ENCODE assay signal across 9 cellular contexts in genomic region chr7:42745357-42746022, GRCh38.
A peak's percentile ranks its signal among the peaks of the same experiment; 100 is the strongest.
DNase-seq lines count a peak whose midpoint lies in the region; ATAC-seq and TF ChIP-seq lines count a peak whose summit lies in the region.
"Had no signal": no experiment of that assay in that cellular context is flagged by ENCODE, and none has a peak within 500 bp of the region (broad histone marks: within the 10 kb centered on the region; RNA-seq: fewer than 3 reads in every experiment).

No MANE protein-coding gene starts in this region.

- no peak overlapping the region for H3K4me3 Mint-ChIP-seq in brain
- H3K4me3 Mint-ChIP-seq: CD8-positive, alpha-beta T cell had no signal

- H3K27me3 Mint-ChIP-seq in brain = no peaks in the 10 kb centered on the region

- no peaks in the 10 kb centered on the region for H3K36me3 Mint-ChIP-seq in brain
- H3K36me3 Mint-ChIP-seq: CD8-positive, alpha-beta T cell had no signal

- H3K27ac Mint-ChIP-seq in brain = peak overlapping the region in 1 of 5 experiments; percentile 50
- H3K27ac Mint-ChIP-seq: CD8-positive, alpha-beta T cell had no signal

- H3K4me1 Mint-ChIP-seq in brain = peaks cover 13% of the 10 kb centered on the region

- peaks cover 0 to 11% (median 5%) of the 10 kb centered on the region in 5 experiments for H3K9me3 Mint-ChIP-seq in brain

- peak; percentile 26 to 31 for TF ChIP-seq CTCF in brain (conservative IDR thresholded peaks at IDR 0.05)

- ATAC-seq in GM19324 (IDR thresholded peaks at IDR 0.05; ENCODE audit: low FRiP score, unreplicated experiment) (no peak), esophagus mucosa (no peak)
- ATAC-seq: CD8-positive, alpha-beta T cell had no signal

- DNase-seq in NCI-H526 (lab: John Stamatoyannopoulos, UW) (peak; percentile 6 to 30), NCI-H526 treated with DMSO at 0.1 percent for 48 hours (lab: John Stamatoyannopoulos, UW) (no peak), NAMALWA (ENCODE audit: low spot score) (peak; percentile 73), mucosa of gallbladder (ENCODE audit: low spot score) (peak; percentile 24), C1 segment of cervical spinal cord (lab: John Stamatoyannopoulos, UW) (no peak)

Comparison
In these comparisons a context has a peak if more than half of its experiments do, and no peak if none do; other contexts are left out.
1. DNase-seq: peak in NCI-H526 (2 of 2), NAMALWA (single experiment) and mucosa of gallbladder (single experiment); none in NCI-H526 treated with DMSO at 0.1 percent for 48 hours (single experiment) and C1 segment of cervical spinal cord (0 of 14).